16 cellular contexts compared by ENCODE assay signal in genomic region chr3:53258600-53259426, GRCh38. TPM values are rescaled to one million over a fixed set of nuclear protein-coding genes. Genes with fewer than 3 reads are reported as not detected.
A peak's percentile ranks its signal among the peaks of the same experiment; 100 is the strongest.
DNase-seq lines count a peak whose midpoint lies in the region; ATAC-seq and TF ChIP-seq lines count a peak whose summit lies in the region.
"Had no signal": no experiment of that assay in that cellular context is flagged by ENCODE, and none has a peak within 500 bp of the region (broad histone marks: within the 10 kb centered on the region; RNA-seq: fewer than 3 reads in every experiment).

No MANE protein-coding gene starts in this region.

- no peak overlapping the region for H3K4ac ChIP-seq in mesenchymal stem cell (ENCODE audit: low read depth in 1 of 2, low read length in 2 of 2)

- peaks cover 12% of the 10 kb centered on the region for H3K4me1 Mint-ChIP-seq in stimulated activated effector memory CD8-positive, alpha-beta T cell treated with anti-CD3 and anti-CD28 coated beads, Interleukin-12 subunit alpha, Interleukin-12 subunit beta, amount 100 ng/mL, for 72 hours

- no peak for ATAC-seq in stimulated activated effector memory CD8-positive, alpha-beta T cell treated with anti-CD3 and anti-CD28 coated beads, Interleukin-12 subunit alpha, Interleukin-12 subunit beta, amount 100 ng/mL, for 72 hours

- H3K4me3 Mint-ChIP-seq in stimulated activated effector memory CD8-positive, alpha-beta T cell treated with anti-CD3 and anti-CD28 coated beads, Interleukin-12 subunit alpha, Interleukin-12 subunit beta, amount 100 ng/mL, for 72 hours: no peak overlapping the region
- H3K4me3 Mint-ChIP-seq: activated CD4-positive, alpha-beta memory T cell treated with anti-CD3 and anti-CD28 coated beads for 36 hours; activated naive CD8-positive, alpha-beta T cell treated with anti-CD3 and anti-CD28 coated beads for 36 hours; activated T-cell treated with anti-CD3 and anti-CD28 coated beads, Interleukin-2, amount 50 U/mL, for 24 hours had no signal

- no peak overlapping the region for H3K4me2 ChIP-seq in mesenchymal stem cell (ENCODE audit: low read length, poor library complexity, severe bottlenecking)

- peak overlapping the region in 1 of 2 experiments; percentile 2 for H3K18ac ChIP-seq in mesenchymal stem cell (ENCODE audit: low read depth in 1 of 2, low read length in 2 of 2)

- H2AFZ ChIP-seq in mesenchymal stem cell (ENCODE audit: low read depth, low read length): no peak overlapping the region

- 78% methylated on average over 8 of the region's 8 CpGs for WGBS in mesenchymal stem cell

- H3K9me3 ChIP-seq in iPS-18a (ENCODE audit: control insufficient read depth, low read depth, low read length) (no peaks in the 10 kb centered on the region), mesenchymal stem cell (ENCODE audit: control insufficient read depth, low read length) (no peaks in the 10 kb centered on the region)

- H3K27ac ChIP-seq in RWPE1: peak overlapping the region; percentile 93
- H3K27ac ChIP-seq in iPS-18a (ENCODE audit: low read length): peak overlapping the region; percentile 78
- H3K27ac ChIP-seq in mesenchymal stem cell (ENCODE audit: low read length, poor library complexity, severe bottlenecking): no peak overlapping the region
- H3K27ac ChIP-seq: VCaP had no signal

- H3K36me3 Mint-ChIP-seq in stimulated activated effector memory CD8-positive, alpha-beta T cell treated with anti-CD3 and anti-CD28 coated beads, Interleukin-12 subunit alpha, Interleukin-12 subunit beta, amount 100 ng/mL, for 72 hours: peaks cover 19% of the 10 kb centered on the region

- H4K8ac ChIP-seq in mesenchymal stem cell (ENCODE audit: low read length): no peak overlapping the region

- H3K23ac ChIP-seq in mesenchymal stem cell (ENCODE audit: low read length in 2 of 2): no peak overlapping the region

- H4K91ac ChIP-seq in mesenchymal stem cell (ENCODE audit: low read length): no peak overlapping the region

- H3K36me3 ChIP-seq in iPS-18a (ENCODE audit: control insufficient read depth, low read depth, low read length) (no peaks in the 10 kb centered on the region), mesenchymal stem cell (ENCODE audit: control insufficient read depth in 1 of 2, insufficient read depth in 2 of 2, low read depth in 1 of 2, low read length in 2 of 2) (no peaks in the 10 kb centered on the region)

- TF ChIP-seq CTCF in RWPE1 (conservative IDR thresholded peaks at IDR 0.05; ENCODE audit: low read depth): no peak

- H2BK15ac ChIP-seq in mesenchymal stem cell (ENCODE audit: low read depth, poor library complexity, severe bottlenecking): no peak overlapping the region

- H3K27me3 ChIP-seq in iPS-18a (ENCODE audit: control insufficient read depth, insufficient read depth, low read length): no peaks in the 10 kb centered on the region
- no peaks in the 10 kb centered on the region for H3K27me3 ChIP-seq in mesenchymal stem cell (ENCODE audit: control insufficient read depth in 1 of 2, insufficient read depth in 1 of 2, low read length in 2 of 2)

- peak overlapping the region in 1 of 2 experiments; percentile 47 for H2BK12ac ChIP-seq in mesenchymal stem cell (ENCODE audit: low read length in 2 of 2)

- H3K79me1 ChIP-seq in mesenchymal stem cell (replicated peaks; ENCODE audit: low read length, poor library complexity, severe bottlenecking): no peaks in the 10 kb centered on the region

- POLR2A ChIA-PET in RWPE1 (lab: Yijun Ruan, JAX; ENCODE audit: low non-redundant PET): no interaction called here

- DNase-seq in NCI-H2107 treated with DMSO at 0.1 percent for 48 hours (lab: John Stamatoyannopoulos, UW; ENCODE audit: unreplicated experiment) (peak; percentile 64), NCI-H2107 (lab: John Stamatoyannopoulos, UW) (no peak), RWPE1 (ENCODE audit: low spot score) (no peak), cortex of kidney (lab: John Stamatoyannopoulos, UW) (no peak), mesenchymal stem cell (no peak), NCI-H1092 treated with DMSO at 0.1 percent for 48 hours (lab: John Stamatoyannopoulos, UW) (no peak)
- no peak for DNase-seq in stimulated activated effector memory CD8-positive, alpha-beta T cell treated with anti-CD3 and anti-CD28 coated beads, Interleukin-12 subunit alpha, Interleukin-12 subunit beta, amount 100 ng/mL, for 72 hours (ENCODE audit: low spot score in 2 of 2)
- DNase-seq: activated CD4-positive, alpha-beta memory T cell treated with anti-CD3 and anti-CD28 coated beads for 36 hours; activated naive CD8-positive, alpha-beta T cell treated with anti-CD3 and anti-CD28 coated beads for 36 hours; activated T-cell treated with anti-CD3 and anti-CD28 coated beads, Interleukin-2, amount 50 U/mL, for 24 hours; effector CD8-positive, alpha-beta T cell; Kasumi-1; NCI-H1417; T-helper 1 cell had no signal

- H3K4me1 ChIP-seq in iPS-18a (ENCODE audit: control insufficient read depth, low read depth, low read length) (peaks cover 24% of the 10 kb centered on the region), mesenchymal stem cell (ENCODE audit: control insufficient read depth, insufficient read depth, low read depth, low read length) (peaks cover 10% of the 10 kb centered on the region)

- no peak overlapping the region for H2BK5ac ChIP-seq in mesenchymal stem cell (ENCODE audit: low read depth, low read length, poor library complexity, severe bottlenecking)

- H2BK120ac ChIP-seq in mesenchymal stem cell (ENCODE audit: low read depth, low read length): no peak overlapping the region

- no peaks in the 10 kb centered on the region for H3K9me3 Mint-ChIP-seq in stimulated activated effector memory CD8-positive, alpha-beta T cell treated with anti-CD3 and anti-CD28 coated beads, Interleukin-12 subunit alpha, Interleukin-12 subunit beta, amount 100 ng/mL, for 72 hours
- H3K9me3 Mint-ChIP-seq: activated CD4-positive, alpha-beta memory T cell treated with anti-CD3 and anti-CD28 coated beads for 36 hours; activated naive CD8-positive, alpha-beta T cell treated with anti-CD3 and anti-CD28 coated beads for 36 hours; activated T-cell treated with anti-CD3 and anti-CD28 coated beads, Interleukin-2, amount 50 U/mL, for 24 hours had no signal

- H3K9ac ChIP-seq in iPS-18a (ENCODE audit: low read length): peak overlapping the region; percentile 43
- no peak overlapping the region for H3K9ac ChIP-seq in mesenchymal stem cell (ENCODE audit: low read length)

- no peak overlapping the region for H2AK5ac ChIP-seq in mesenchymal stem cell (ENCODE audit: low read length, severe bottlenecking)

- CTCF ChIA-PET in RWPE1 (lab: Yijun Ruan, JAX): no interaction called here

- H3K4me3 ChIP-seq in iPS-18a (ENCODE audit: low read length) (peak overlapping the region; percentile 18), mesenchymal stem cell (ENCODE audit: insufficient read depth in 1 of 2, low read depth in 1 of 2, low read length in 2 of 2) (no peak overlapping the region)

- H3K14ac ChIP-seq in mesenchymal stem cell (ENCODE audit: low read length in 2 of 2): no peak overlapping the region

- peak overlapping the region; percentile 36 for H3K27ac Mint-ChIP-seq in stimulated activated effector memory CD8-positive, alpha-beta T cell treated with anti-CD3 and anti-CD28 coated beads, Interleukin-12 subunit alpha, Interleukin-12 subunit beta, amount 100 ng/mL, for 72 hours
- H3K27ac Mint-ChIP-seq: activated CD4-positive, alpha-beta memory T cell treated with anti-CD3 and anti-CD28 coated beads for 36 hours; activated naive CD8-positive, alpha-beta T cell treated with anti-CD3 and anti-CD28 coated beads for 36 hours; activated T-cell treated with anti-CD3 and anti-CD28 coated beads, Interleukin-2, amount 50 U/mL, for 24 hours had no signal

RNA-seq across cellular contexts. Expression of gene TKT, which starts 3.0 kb away (rescaled TPM):
- 359 TPM for polyA plus RNA-seq in mesenchymal stem cell (2013, experiment 1 of 2)
- 363 TPM for polyA plus RNA-seq in mesenchymal stem cell (2013, experiment 2 of 2)
